ENCODE assay signal across 20 cellular contexts in the genomic region with DNA sequence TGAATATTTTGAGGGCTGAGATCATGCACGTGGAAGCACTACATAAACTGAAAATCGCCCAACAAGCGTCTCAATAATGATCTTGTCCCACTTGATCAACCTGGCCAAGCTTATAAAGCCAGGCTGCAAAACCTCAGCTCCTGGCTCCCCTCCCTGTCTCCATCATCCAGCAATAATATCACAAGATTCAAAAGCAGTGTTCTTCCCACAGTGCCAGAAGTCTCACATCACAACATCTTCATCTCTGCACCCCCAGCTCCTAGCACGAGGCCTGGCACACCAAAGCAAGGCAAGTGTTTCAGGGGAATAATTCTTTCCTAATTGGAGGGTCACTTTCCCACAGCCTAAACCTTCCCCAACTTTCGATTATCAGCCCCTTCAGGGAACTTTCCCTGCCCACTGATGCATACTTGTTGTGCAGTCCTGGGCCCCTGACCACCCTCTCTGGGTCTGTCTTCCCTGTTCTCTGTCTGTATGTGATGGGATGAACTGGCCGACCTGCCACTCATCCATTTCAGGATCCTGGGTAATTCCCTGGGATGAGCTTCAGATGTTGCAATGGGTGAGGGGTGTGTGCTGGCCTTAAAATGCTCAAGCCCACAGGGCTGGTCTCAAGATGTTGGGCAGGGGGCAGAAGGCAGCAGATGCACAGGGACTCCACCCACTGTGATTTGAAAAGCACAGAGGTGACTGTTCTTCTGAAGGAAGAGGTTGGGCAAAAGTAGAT.
"Had no signal": no experiment of that assay in that cellular context is flagged by ENCODE, and none has a peak within 500 bp of the region (broad histone marks: within the 10 kb centered on the region; RNA-seq: fewer than 3 reads in every experiment).

No MANE protein-coding gene starts in this region.

- H3K4me2 ChIP-seq: neural progenitor cell had no signal

- H3K27ac ChIP-seq: breast epithelium, heart right ventricle, left ventricle myocardium inferior, neural progenitor cell, parathyroid adenoma, spleen, suprapubic skin, upper lobe of left lung, WERI-Rb-1 had no signal

- H3K27me3 ChIP-seq: breast epithelium, neural progenitor cell, spleen, suprapubic skin, upper lobe of left lung had no signal

- H3K9me3 ChIP-seq: breast epithelium, heart right ventricle, left ventricle myocardium inferior, spleen, suprapubic skin, upper lobe of left lung had no signal

- H3K36me3 ChIP-seq: breast epithelium, heart right ventricle, left ventricle myocardium inferior, neural progenitor cell, spleen, suprapubic skin, upper lobe of left lung, WERI-Rb-1 had no signal

- FAIRE-seq: endothelial cell of umbilical vein, kidney had no signal

- DNase-seq: activated CD4-positive, alpha-beta T cell treated with anti-CD3 and anti-CD28 coated beads for 36 hours; activated CD8-positive, alpha-beta T cell treated with anti-CD3 and anti-CD28 coated beads, Interleukin-2, amount 10 ng/mL, durations not matched to agents 7 days and 5 days; activated gamma-delta T cell; anterior cingulate cortex; effector CD4-positive, alpha-beta T cell; foreskin melanocyte; heart right ventricle; kidney; left ventricle myocardium inferior; stimulated activated CD4-positive, alpha-beta T cell treated with anti-CD3 and anti-CD28 coated beads, Interleukin-1b, Interleukin-23, amount 100 ng/mL, for 48 hours; stimulated activated naive CD4-positive, alpha-beta T cell; T1000; WERI-Rb-1 had no signal

- H3K79me2 ChIP-seq: parathyroid adenoma had no signal

- H3K4me3 ChIP-seq: breast epithelium, heart right ventricle, left ventricle myocardium inferior, neural progenitor cell, spleen, suprapubic skin, upper lobe of left lung had no signal

- H3K9ac ChIP-seq: neural progenitor cell, parathyroid adenoma had no signal

- H3K4me1 ChIP-seq: breast epithelium, left ventricle myocardium inferior, parathyroid adenoma had no signal
